In the genomic region with DNA sequence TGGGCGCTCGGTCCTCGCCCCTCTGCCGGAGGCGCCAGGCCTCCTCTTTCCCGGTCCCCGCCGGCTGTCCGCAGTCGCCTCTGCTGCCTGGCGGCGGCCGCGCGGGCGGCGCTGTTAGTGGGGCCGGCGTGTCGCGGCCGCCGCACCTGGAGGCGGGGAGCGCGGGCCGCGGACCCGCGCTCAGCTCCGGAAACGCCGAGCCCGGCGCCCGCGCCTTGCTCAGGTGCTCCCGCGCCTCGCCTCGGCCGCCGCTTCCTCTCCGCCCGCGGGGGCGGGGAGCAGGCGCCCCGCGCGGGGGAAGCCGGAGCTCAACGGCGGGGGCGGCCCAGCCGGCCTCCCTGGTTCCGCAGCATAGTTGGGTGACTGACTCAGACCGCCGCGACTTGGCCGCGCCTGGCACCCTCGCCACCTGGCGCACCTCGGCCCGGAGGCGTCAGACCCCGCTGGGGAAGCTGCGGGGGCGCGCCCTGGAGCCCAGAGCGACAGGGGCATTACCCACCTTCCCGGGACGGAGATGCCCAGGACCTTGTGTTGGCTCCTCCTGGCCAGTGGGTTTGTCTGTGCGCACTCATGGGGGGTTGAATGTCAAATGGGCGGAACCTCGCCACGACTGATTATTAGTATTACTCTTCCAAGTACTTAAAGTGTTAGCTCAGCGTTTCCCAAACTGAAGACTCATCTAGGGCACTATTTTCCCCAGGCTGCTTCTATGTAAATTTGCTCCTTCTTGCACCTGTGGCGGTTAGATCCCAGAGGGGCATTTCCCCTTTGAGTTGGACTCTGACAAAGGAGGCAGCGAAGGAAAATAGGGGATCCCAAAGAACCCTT, we compare ENCODE assay signal across 8 cellular contexts. TPM values are rescaled to one million over a fixed set of nuclear protein-coding genes. Genes with fewer than 3 reads are reported as not detected.
DNase-seq lines count a peak whose midpoint lies in the region; ATAC-seq and TF ChIP-seq lines count a peak whose summit lies in the region.

A gene with protein sequence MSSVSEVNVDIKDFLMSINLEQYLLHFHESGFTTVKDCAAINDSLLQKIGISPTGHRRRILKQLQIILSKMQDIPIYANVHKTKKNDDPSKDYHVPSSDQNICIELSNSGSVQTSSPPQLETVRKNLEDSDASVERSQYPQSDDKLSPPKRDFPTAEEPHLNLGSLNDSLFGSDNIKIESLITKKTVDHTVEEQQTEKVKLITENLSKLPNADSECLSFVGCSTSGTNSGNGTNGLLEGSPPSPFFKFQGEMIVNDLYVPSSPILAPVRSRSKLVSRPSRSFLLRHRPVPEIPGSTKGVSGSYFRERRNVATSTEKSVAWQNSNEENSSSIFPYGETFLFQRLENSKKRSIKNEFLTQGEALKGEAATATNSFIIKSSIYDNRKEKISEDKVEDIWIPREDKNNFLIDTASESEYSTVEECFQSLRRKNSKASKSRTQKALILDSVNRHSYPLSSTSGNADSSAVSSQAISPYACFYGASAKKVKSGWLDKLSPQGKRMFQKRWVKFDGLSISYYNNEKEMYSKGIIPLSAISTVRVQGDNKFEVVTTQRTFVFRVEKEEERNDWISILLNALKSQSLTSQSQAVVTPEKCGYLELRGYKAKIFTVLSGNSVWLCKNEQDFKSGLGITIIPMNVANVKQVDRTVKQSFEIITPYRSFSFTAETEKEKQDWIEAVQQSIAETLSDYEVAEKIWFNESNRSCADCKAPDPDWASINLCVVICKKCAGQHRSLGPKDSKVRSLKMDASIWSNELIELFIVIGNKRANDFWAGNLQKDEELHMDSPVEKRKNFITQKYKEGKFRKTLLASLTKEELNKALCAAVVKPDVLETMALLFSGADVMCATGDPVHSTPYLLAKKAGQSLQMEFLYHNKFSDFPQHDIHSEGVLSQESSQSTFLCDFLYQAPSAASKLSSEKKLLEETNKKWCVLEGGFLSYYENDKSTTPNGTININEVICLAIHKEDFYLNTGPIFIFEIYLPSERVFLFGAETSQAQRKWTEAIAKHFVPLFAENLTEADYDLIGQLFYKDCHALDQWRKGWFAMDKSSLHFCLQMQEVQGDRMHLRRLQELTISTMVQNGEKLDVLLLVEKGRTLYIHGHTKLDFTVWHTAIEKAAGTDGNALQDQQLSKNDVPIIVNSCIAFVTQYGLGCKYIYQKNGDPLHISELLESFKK (N-terminal part only) (minus strand): TSS at position 258 of the 828 bp plus-strand sequence. CDS start 15,028 bp downstream, outside the sequence.

- H3K4me3 Mint-ChIP-seq in type B pancreatic cell = peak within 1 kb of the TSS; percentile 91

- TF ChIP-seq POLR2A in GM19193 (IDR thresholded peaks at IDR 0.05; ENCODE audit: extremely low read depth, insufficient read depth, insufficient read length) = peak; percentile 61

- no peaks in the 10 kb centered on the region for H3K27me3 ChIP-seq in BLaER1

- peak; percentile 71 for DNase-seq in RPMI8226
- peak; percentile 24 to 61 (median 30) for DNase-seq in activated naive CD4-positive, alpha-beta T cell (lab: John Stamatoyannopoulos, UW)
- peak; percentile 57 for DNase-seq in Right ventricle myocardium superior
- DNase-seq in posterior cingulate gyrus = peak in 9 of 10 donors; percentile 28 to 93 (median 51)
- peak; percentile 76 for DNase-seq in type B pancreatic cell (ENCODE audit: extremely low spot score, unreplicated experiment)

- peak within 1 kb of the TSS; percentile 94 for H3K27ac Mint-ChIP-seq in type B pancreatic cell

- H3K4me2 ChIP-seq in BLaER1 = peak within 1 kb of the TSS; percentile 88

- H3K4me1 Mint-ChIP-seq in type B pancreatic cell (ENCODE audit: unreplicated experiment) = peaks cover 5% of the 10 kb centered on the region

- intact Hi-C loops in Right ventricle myocardium superior (cut with DNase I) (no loop called here), posterior cingulate gyrus (cut with DNase I) (no loop called here)

- H4K20me1 ChIP-seq in BLaER1 = no peaks in the 10 kb centered on the region

- H3K36me3 ChIP-seq in BLaER1 = peaks cover 3% of the 10 kb centered on the region; the same call in 1 of the 2 replicates

- H3K36me3 Mint-ChIP-seq in type B pancreatic cell = no peaks in the 10 kb centered on the region

- peak within 1 kb of the TSS; percentile 89 for H3K4me3 ChIP-seq in BLaER1

- peak; percentile 31 for TF ChIP-seq CTCF in type B pancreatic cell (conservative IDR thresholded peaks at IDR 0.05)

- peak within 1 kb of the TSS; percentile 98 for H3K9ac ChIP-seq in BLaER1

- H3K9me3 Mint-ChIP-seq in type B pancreatic cell = no peaks in the 10 kb centered on the region

- H3K4me1 ChIP-seq in BLaER1 = peaks cover 31% of the 10 kb centered on the region

- H3K27ac ChIP-seq in BLaER1 = peak within 1 kb of the TSS; percentile 98

- H3K27me3 Mint-ChIP-seq in type B pancreatic cell = peaks cover 18% of the 10 kb centered on the region

- peaks cover 4% of the 10 kb centered on the region; the same call in 1 of the 2 replicates for H3K9me3 ChIP-seq in BLaER1

- ATAC-seq in HG03439 (IDR thresholded peaks at IDR 0.05; ENCODE audit: unreplicated experiment) (peak; percentile 69), Right ventricle myocardium superior (ENCODE audit: poor library complexity) (peak; percentile 71)

RNA-seq across cellular contexts. Expression of the gene that starts here (rescaled TPM):
- total RNA-seq in Right ventricle myocardium superior = 2.4 TPM
- 10.8 and 20.0 TPM in 2 replicates for total RNA-seq in type B pancreatic cell (ENCODE audit: low replicate concordance)

Comparison
In these comparisons a context has a peak if more than half of its experiments do, and no peak if none do; other contexts are left out.
1. Peak in every context shown above with its lines: DNase-seq, ATAC-seq, H3K4me3 ChIP-seq and H3K27ac ChIP-seq.